1 cellular context compared by ENCODE assay signal in the genomic region with DNA sequence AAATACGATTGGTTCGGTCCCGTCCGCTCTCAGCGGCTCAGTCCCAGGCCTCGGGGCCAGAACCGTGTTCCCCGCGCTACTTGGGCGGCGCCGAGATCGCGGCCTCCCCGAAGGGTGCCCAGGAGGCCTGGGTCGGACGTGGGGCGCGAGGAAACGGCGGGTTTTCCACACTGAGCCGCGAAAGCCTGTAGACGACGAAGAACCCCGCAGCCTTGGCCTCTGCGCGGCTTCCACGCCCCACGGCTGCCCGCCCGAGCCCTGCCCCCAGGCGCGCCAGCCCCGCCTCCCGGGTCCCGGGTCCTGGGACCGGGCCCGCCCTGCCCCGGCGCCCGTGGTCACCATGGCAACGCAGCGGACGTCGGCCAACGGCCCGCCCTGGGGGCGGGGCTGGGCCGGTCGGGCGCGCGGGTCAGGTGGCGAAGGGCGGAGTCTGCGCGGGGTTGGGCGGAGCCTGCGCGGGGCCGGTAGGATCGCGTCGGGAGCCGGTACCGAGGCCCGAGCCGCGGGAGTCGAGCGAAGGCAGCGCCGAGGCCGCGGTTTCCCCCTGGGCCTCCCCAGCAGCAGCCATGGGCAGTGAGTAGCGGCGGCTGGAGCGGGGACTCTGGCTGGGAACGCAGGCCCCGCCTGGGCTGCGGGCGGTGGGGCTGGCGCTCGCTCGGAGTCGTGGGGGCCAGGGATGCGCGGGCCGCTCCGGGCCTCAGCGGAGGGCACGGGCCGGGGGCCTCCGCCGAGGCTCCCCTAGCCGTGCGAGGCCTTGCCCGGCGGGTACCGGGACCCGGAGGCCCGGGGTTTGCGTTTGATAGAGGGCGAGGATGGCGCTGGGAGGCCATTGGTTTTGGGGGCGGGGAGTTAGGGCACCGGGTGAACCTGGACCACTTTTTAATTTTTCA.
TF ChIP-seq lines count a peak whose summit lies in the region.

A gene (plus strand): TSS at position 456 of the 890 bp plus-strand sequence. CDS start 111 bp downstream, at position 567.

TF ChIP-seq in HepG2, 621 proteins besides CTCF, POLR2A, EP300 and RAD21 (continued from another document and continues in another):
- TF ChIP-seq, protein P1, sequence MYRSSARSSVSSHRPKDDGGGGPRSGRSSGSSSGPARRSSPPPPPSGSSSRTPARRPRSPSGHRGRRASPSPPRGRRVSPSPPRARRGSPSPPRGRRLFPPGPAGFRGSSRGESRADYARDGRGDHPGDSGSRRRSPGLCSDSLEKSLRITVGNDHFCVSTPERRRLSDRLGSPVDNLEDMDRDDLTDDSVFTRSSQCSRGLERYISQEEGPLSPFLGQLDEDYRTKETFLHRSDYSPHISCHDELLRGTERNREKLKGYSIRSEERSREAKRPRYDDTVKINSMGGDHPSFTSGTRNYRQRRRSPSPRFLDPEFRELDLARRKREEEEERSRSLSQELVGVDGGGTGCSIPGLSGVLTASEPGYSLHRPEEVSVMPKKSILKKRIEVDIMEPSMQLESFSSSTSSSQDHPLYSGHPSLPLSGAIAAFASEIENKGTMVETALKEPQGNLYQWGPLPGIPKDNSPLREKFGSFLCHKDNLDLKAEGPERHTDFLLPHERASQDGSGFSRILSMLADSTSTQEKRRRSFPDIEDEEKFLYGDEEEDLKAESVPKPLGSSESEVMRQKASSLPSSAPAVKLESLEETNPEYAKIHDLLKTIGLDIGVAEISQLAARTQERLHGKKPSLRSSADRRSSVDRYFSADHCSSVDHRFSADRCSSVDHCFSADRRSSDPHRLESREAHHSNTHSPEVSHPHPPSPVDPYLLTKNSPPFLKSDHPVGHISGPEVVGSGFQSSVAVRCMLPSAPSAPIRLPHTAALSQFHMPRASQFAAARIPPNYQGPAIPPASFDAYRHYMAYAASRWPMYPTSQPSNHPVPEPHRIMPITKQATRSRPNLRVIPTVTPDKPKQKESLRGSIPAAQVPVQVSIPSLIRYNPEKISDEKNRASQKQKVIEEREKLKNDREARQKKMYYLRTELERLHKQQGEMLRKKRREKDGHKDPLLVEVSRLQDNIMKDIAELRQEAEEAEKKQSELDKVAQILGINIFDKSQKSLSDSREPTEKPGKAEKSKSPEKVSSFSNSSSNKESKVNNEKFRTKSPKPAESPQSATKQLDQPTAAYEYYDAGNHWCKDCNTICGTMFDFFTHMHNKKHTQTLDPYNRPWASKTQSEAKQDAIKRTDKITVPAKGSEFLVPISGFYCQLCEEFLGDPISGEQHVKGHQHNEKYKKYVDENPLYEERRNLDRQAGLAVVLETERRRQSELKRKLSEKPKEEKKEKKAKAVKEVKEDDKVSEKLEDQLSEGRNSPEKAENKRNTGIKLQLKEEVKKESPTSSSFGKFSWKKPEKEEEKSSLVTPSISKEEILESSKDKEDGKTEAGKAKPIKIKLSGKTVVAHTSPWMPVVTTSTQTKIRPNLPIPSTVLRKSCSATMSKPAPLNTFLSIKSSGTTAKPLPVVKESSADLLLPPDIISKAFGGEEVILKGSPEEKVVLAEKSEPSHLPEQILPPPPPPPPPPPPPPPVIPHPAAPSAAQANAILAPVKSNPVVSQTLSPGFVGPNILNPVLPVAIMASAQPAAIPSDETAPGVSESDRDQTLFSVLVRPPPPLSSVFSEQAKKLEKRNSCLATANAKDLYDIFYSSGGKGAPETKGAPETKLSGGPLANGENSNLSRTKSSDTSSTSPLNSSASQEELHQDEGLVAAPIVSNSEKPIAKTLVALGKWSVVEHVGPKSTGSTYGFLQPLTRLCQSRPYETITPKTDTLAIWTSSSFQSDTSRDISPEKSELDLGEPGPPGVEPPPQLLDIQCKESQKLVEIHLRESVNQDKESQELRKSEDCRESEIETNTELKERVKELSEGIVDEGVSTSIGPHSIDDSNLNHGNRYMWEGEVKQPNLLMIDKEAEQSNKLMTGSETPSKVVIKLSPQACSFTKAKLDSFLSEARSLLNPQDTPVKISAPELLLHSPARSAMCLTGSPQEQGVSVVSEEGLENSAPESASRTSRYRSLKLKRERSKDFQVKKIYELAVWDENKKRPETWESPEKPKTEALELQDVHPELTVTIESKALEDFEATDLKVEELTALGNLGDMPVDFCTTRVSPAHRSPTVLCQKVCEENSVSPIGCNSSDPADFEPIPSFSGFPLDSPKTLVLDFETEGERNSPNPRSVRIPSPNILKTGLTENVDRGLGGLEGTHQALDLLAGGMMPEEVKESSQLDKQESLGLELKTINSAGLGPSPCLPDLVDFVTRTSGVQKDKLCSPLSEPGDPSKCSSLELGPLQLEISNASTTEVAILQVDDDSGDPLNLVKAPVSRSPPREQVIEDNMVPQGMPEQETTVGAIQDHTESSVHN (CRISPR knock-in tag; IDR thresholded peaks at IDR 0.05): no peak
- TF ChIP-seq, protein P2, sequence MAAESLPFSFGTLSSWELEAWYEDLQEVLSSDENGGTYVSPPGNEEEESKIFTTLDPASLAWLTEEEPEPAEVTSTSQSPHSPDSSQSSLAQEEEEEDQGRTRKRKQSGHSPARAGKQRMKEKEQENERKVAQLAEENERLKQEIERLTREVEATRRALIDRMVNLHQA (CRISPR knock-in tag; IDR thresholded peaks at IDR 0.05): no peak
- TF ChIP-seq ZNF781 (CRISPR knock-in tag; IDR thresholded peaks at IDR 0.05; ENCODE audit: borderline replicate concordance, not compliant biosample characterization) (no peak), ZNF253 (CRISPR knock-in tag; IDR thresholded peaks at IDR 0.05; ENCODE audit: borderline replicate concordance) (no peak), MXI1 (IDR thresholded peaks at IDR 0.05; ENCODE audit: borderline replicate concordance, low read depth, low read length) (peak; percentile 92; the same call in 2 of the 3 replicates), ZNF441 (CRISPR knock-in tag; IDR thresholded peaks at IDR 0.05; ENCODE audit: borderline replicate concordance) (no peak; the same call in 1 of the 2 replicates), RFXAP (CRISPR knock-in tag; IDR thresholded peaks at IDR 0.05; ENCODE audit: borderline replicate concordance) (peak; percentile 63; the same call in 1 of the 2 replicates), ZNF776 (CRISPR knock-in tag; IDR thresholded peaks at IDR 0.05) (peak; percentile 47; the same call in 1 of the 2 replicates), FOXO1 (CRISPR knock-in tag; IDR thresholded peaks at IDR 0.05) (0 out of 2 replicates have a peak, but pooled peaks have one; percentile 16), ZNF670 (CRISPR knock-in tag; IDR thresholded peaks at IDR 0.05; ENCODE audit: borderline replicate concordance) (0 out of 2 replicates have a peak, but pooled peaks have one; percentile 57), HOXA9 (CRISPR knock-in tag; IDR thresholded peaks at IDR 0.05; ENCODE audit: borderline replicate concordance) (no peak), ZNF672 (CRISPR knock-in tag; IDR thresholded peaks at IDR 0.05) (no peak), KLF13 (CRISPR knock-in tag; IDR thresholded peaks at IDR 0.05) (no peak), PCBP2 (optimal IDR thresholded peaks at IDR 0.05; ENCODE audit: low read depth, low read length, poor library complexity, severe bottlenecking) (no peak)
- TF ChIP-seq, protein P3, sequence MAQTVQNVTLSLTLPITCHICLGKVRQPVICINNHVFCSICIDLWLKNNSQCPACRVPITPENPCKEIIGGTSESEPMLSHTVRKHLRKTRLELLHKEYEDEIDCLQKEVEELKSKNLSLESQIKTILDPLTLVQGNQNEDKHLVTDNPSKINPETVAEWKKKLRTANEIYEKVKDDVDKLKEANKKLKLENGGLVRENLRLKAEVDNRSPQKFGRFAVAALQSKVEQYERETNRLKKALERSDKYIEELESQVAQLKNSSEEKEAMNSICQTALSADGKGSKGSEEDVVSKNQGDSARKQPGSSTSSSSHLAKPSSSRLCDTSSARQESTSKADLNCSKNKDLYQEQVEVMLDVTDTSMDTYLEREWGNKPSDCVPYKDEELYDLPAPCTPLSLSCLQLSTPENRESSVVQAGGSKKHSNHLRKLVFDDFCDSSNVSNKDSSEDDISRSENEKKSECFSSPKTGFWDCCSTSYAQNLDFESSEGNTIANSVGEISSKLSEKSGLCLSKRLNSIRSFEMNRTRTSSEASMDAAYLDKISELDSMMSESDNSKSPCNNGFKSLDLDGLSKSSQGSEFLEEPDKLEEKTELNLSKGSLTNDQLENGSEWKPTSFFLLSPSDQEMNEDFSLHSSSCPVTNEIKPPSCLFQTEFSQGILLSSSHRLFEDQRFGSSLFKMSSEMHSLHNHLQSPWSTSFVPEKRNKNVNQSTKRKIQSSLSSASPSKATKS (CRISPR knock-in tag; IDR thresholded peaks at IDR 0.05): no peak
- TF ChIP-seq, protein P4, sequence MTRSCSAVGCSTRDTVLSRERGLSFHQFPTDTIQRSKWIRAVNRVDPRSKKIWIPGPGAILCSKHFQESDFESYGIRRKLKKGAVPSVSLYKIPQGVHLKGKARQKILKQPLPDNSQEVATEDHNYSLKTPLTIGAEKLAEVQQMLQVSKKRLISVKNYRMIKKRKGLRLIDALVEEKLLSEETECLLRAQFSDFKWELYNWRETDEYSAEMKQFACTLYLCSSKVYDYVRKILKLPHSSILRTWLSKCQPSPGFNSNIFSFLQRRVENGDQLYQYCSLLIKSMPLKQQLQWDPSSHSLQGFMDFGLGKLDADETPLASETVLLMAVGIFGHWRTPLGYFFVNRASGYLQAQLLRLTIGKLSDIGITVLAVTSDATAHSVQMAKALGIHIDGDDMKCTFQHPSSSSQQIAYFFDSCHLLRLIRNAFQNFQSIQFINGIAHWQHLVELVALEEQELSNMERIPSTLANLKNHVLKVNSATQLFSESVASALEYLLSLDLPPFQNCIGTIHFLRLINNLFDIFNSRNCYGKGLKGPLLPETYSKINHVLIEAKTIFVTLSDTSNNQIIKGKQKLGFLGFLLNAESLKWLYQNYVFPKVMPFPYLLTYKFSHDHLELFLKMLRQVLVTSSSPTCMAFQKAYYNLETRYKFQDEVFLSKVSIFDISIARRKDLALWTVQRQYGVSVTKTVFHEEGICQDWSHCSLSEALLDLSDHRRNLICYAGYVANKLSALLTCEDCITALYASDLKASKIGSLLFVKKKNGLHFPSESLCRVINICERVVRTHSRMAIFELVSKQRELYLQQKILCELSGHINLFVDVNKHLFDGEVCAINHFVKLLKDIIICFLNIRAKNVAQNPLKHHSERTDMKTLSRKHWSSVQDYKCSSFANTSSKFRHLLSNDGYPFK (CRISPR knock-in tag; IDR thresholded peaks at IDR 0.05; ENCODE audit: borderline replicate concordance): no peak
- TF ChIP-seq, protein P5, sequence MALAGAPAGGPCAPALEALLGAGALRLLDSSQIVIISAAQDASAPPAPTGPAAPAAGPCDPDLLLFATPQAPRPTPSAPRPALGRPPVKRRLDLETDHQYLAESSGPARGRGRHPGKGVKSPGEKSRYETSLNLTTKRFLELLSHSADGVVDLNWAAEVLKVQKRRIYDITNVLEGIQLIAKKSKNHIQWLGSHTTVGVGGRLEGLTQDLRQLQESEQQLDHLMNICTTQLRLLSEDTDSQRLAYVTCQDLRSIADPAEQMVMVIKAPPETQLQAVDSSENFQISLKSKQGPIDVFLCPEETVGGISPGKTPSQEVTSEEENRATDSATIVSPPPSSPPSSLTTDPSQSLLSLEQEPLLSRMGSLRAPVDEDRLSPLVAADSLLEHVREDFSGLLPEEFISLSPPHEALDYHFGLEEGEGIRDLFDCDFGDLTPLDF (CRISPR knock-in tag; IDR thresholded peaks at IDR 0.05): 0 out of 2 replicates have a peak, but pooled peaks have one; percentile 27
- TF ChIP-seq, protein P6, sequence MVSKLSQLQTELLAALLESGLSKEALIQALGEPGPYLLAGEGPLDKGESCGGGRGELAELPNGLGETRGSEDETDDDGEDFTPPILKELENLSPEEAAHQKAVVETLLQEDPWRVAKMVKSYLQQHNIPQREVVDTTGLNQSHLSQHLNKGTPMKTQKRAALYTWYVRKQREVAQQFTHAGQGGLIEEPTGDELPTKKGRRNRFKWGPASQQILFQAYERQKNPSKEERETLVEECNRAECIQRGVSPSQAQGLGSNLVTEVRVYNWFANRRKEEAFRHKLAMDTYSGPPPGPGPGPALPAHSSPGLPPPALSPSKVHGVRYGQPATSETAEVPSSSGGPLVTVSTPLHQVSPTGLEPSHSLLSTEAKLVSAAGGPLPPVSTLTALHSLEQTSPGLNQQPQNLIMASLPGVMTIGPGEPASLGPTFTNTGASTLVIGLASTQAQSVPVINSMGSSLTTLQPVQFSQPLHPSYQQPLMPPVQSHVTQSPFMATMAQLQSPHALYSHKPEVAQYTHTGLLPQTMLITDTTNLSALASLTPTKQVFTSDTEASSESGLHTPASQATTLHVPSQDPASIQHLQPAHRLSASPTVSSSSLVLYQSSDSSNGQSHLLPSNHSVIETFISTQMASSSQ (IDR thresholded peaks at IDR 0.05; ENCODE audit: low read depth): no peak
- TF ChIP-seq, protein P6 (CRISPR knock-in tag; IDR thresholded peaks at IDR 0.05; ENCODE audit: borderline replicate concordance): no peak
- TF ChIP-seq, protein P7, sequence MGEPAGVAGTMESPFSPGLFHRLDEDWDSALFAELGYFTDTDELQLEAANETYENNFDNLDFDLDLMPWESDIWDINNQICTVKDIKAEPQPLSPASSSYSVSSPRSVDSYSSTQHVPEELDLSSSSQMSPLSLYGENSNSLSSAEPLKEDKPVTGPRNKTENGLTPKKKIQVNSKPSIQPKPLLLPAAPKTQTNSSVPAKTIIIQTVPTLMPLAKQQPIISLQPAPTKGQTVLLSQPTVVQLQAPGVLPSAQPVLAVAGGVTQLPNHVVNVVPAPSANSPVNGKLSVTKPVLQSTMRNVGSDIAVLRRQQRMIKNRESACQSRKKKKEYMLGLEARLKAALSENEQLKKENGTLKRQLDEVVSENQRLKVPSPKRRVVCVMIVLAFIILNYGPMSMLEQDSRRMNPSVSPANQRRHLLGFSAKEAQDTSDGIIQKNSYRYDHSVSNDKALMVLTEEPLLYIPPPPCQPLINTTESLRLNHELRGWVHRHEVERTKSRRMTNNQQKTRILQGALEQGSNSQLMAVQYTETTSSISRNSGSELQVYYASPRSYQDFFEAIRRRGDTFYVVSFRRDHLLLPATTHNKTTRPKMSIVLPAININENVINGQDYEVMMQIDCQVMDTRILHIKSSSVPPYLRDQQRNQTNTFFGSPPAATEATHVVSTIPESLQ (CRISPR knock-in tag; conservative IDR thresholded peaks at IDR 0.05): no peak
- TF ChIP-seq, protein P8, sequence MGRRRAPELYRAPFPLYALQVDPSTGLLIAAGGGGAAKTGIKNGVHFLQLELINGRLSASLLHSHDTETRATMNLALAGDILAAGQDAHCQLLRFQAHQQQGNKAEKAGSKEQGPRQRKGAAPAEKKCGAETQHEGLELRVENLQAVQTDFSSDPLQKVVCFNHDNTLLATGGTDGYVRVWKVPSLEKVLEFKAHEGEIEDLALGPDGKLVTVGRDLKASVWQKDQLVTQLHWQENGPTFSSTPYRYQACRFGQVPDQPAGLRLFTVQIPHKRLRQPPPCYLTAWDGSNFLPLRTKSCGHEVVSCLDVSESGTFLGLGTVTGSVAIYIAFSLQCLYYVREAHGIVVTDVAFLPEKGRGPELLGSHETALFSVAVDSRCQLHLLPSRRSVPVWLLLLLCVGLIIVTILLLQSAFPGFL (CRISPR knock-in tag; IDR thresholded peaks at IDR 0.05): 0 out of 2 replicates have a peak, but pooled peaks have one; percentile 55
